Comparison of ENCODE assay signal across 9 cellular contexts in the genomic region with DNA sequence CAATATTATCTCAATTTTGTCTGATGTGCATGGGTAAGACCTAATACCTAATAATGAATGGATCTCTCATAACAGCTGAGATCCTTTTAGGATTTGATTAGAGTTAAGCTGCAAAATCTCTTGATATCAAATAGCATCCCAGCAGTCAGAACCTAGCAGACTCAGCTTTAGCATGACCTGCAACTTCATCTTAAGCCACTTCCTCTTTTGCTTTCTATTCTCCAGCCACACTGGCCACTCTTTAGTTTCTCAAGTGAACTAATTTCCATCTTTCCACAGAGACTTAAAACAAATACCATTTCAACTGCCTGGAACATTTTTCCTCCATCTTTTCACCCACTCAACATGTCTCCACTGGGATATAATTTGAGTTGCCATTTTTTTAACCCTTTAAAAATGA.
DNase-seq lines count a peak whose midpoint lies in the region; ATAC-seq, FAIRE-seq and TF ChIP-seq lines count a peak whose summit lies in the region.
"Had no signal": no experiment of that assay in that cellular context is flagged by ENCODE, and none has a peak within 500 bp of the region (broad histone marks: within the 10 kb centered on the region; RNA-seq: fewer than 3 reads in every experiment).

No MANE protein-coding gene starts in this region.

- no peaks in the 10 kb centered on the region for H3K9me3 Mint-ChIP-seq in activated naive CD4-positive, alpha-beta T cell treated with anti-CD3 and anti-CD28 coated beads, Interleukin-2, amount 10 ng/mL, durations not matched to agents 7 days and 5 days

- no peaks in the 10 kb centered on the region for H3K27me3 Mint-ChIP-seq in activated naive CD4-positive, alpha-beta T cell treated with anti-CD3 and anti-CD28 coated beads, Interleukin-2, amount 10 ng/mL, durations not matched to agents 7 days and 5 days

- H3K4me1 Mint-ChIP-seq in activated naive CD4-positive, alpha-beta T cell treated with anti-CD3 and anti-CD28 coated beads, Interleukin-2, amount 10 ng/mL, durations not matched to agents 7 days and 5 days = no peaks in the 10 kb centered on the region

- ATAC-seq in GM21360 (IDR thresholded peaks at IDR 0.05; ENCODE audit: unreplicated experiment) = peak; percentile 92
- peak; percentile 96 for ATAC-seq in HG03039 (IDR thresholded peaks at IDR 0.05; ENCODE audit: unreplicated experiment)

- no peak for TF ChIP-seq POLR2A in GM12892 (IDR thresholded peaks at IDR 0.05; ENCODE audit: low read depth, low read length)

- no peak overlapping the region for H3K27ac Mint-ChIP-seq in activated naive CD4-positive, alpha-beta T cell treated with anti-CD3 and anti-CD28 coated beads, Interleukin-2, amount 10 ng/mL, durations not matched to agents 7 days and 5 days

- DNase-seq in GM12892 (ENCODE audit: insufficient read length) (no peak), MV-4-11 (lab: John Stamatoyannopoulos, UW) (peak; percentile 76), germinal center (ENCODE audit: low spot score) (no peak), SW 1271 (lab: John Stamatoyannopoulos, UW) (no peak), HuH-7.5 (ENCODE audit: low spot score) (no peak)
- no peak for DNase-seq in activated naive CD4-positive, alpha-beta T cell treated with anti-CD3 and anti-CD28 coated beads, Interleukin-2, amount 10 ng/mL, durations not matched to agents 7 days and 5 days
- DNase-seq: GF-D8 had no signal

- no peaks in the 10 kb centered on the region for H3K36me3 Mint-ChIP-seq in activated naive CD4-positive, alpha-beta T cell treated with anti-CD3 and anti-CD28 coated beads, Interleukin-2, amount 10 ng/mL, durations not matched to agents 7 days and 5 days

- H3K4me3 Mint-ChIP-seq in activated naive CD4-positive, alpha-beta T cell treated with anti-CD3 and anti-CD28 coated beads, Interleukin-2, amount 10 ng/mL, durations not matched to agents 7 days and 5 days = no peak overlapping the region

- FAIRE-seq in GM12892 (lab: Jason Lieb, UNC) = peak; percentile 21

- CTCF ChIA-PET in activated naive CD4-positive, alpha-beta T cell treated with anti-CD3 and anti-CD28 coated beads, Interleukin-2, amount 10 ng/mL, durations not matched to agents 7 days and 5 days (lab: Charles Lee) = no interaction called here
